Comparison of ENCODE assay signal across 22 cellular contexts in the genomic region with DNA sequence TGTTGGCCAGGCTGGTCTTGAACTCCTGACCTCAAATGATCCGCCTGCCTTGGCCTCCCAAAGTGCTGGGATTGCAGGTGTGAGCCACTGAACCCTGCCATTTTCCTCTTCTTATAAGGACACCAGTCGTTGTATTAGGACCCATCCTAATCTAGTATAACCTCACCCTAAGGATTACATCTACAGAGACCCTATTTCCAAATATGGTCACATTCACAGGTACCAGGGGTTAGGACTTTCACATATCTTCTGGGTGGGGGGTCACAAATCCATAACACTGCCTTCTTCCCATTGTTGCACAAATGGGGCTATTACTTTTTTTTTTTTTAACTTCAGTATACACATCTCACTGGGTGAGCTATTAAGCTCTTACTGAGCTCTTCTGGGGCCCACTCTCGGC.
"Had no signal": no experiment of that assay in that cellular context is flagged by ENCODE, and none has a peak within 500 bp of the region (broad histone marks: within the 10 kb centered on the region; RNA-seq: fewer than 3 reads in every experiment).

No MANE protein-coding gene starts in this region.

- H3K36me3 ChIP-seq: cardiac muscle cell, esophagus muscularis mucosa, gastroesophageal sphincter, heart right ventricle, spleen, transverse colon, uterus had no signal

- H3K27ac Mint-ChIP-seq: activated CD4-positive, alpha-beta memory T cell treated with anti-CD3 and anti-CD28 coated beads, Interleukin-2, amount 10 ng/mL, durations not matched to agents 7 days and 5 days; activated naive CD8-positive, alpha-beta T cell treated with anti-CD3 and anti-CD28 coated beads, Interleukin-2, amount 10 ng/mL, durations not matched to agents 7 days and 5 days; activated T-cell treated with anti-CD3 and anti-CD28 coated beads, Interleukin-2, amount 50 U/mL, for 24 hours; activated T-helper 2 cell treated with anti-CD3 and anti-CD28 coated beads, Interferon-gamma antibody, Interleukin-2, Interleukin-4, amounts not matched to agents 10 μg/mL and 5 μg/mL and 100 μg/mL, durations not matched to agents 14 hours and 24 hours and 36 hours had no signal

- ATAC-seq: gastroesophageal sphincter, heart right ventricle, left ventricle myocardium superior had no signal

- H3K27me3 Mint-ChIP-seq: activated CD4-positive, alpha-beta memory T cell treated with anti-CD3 and anti-CD28 coated beads, Interleukin-2, amount 10 ng/mL, durations not matched to agents 7 days and 5 days; activated naive CD8-positive, alpha-beta T cell treated with anti-CD3 and anti-CD28 coated beads, Interleukin-2, amount 10 ng/mL, durations not matched to agents 7 days and 5 days; activated T-cell treated with anti-CD3 and anti-CD28 coated beads, Interleukin-2, amount 50 U/mL, for 24 hours had no signal

- H3K4me1 ChIP-seq: esophagus muscularis mucosa, gastroesophageal sphincter, transverse colon, uterus had no signal

- H3K27ac ChIP-seq: cardiac muscle cell, esophagus muscularis mucosa, gastroesophageal sphincter, transverse colon, uterus had no signal

- H3K4me3 Mint-ChIP-seq: activated CD4-positive, alpha-beta memory T cell treated with anti-CD3 and anti-CD28 coated beads, Interleukin-2, amount 10 ng/mL, durations not matched to agents 7 days and 5 days; activated naive CD8-positive, alpha-beta T cell treated with anti-CD3 and anti-CD28 coated beads, Interleukin-2, amount 10 ng/mL, durations not matched to agents 7 days and 5 days; activated T-cell treated with anti-CD3 and anti-CD28 coated beads, Interleukin-2, amount 50 U/mL, for 24 hours had no signal

- DNase-seq: activated CD4-positive, alpha-beta memory T cell treated with anti-CD3 and anti-CD28 coated beads, Interleukin-2, amount 10 ng/mL, durations not matched to agents 7 days and 5 days; activated CD4-positive, alpha-beta T cell treated with anti-CD3 and anti-CD28 coated beads for 48 hours; activated naive CD4-positive, alpha-beta T cell treated with Interleukin-2 at 50 U/mL for 16 hours; activated naive CD8-positive, alpha-beta T cell treated with anti-CD3 and anti-CD28 coated beads, Interleukin-2, amount 10 ng/mL, durations not matched to agents 7 days and 5 days; activated T-cell treated with anti-CD3 and anti-CD28 coated beads, Interleukin-2, amount 50 U/mL, for 24 hours; amygdala; dermis blood vessel endothelial cell; effector memory CD4-positive, alpha-beta T cell; heart right ventricle; left ventricle myocardium superior; occipital lobe; retina; spleen; stimulated activated CD4-positive, alpha-beta T cell treated with anti-CD3 and anti-CD28 coated beads, Interleukin-4, amount 100 ng/mL, for 4 hours; stimulated activated naive CD4-positive, alpha-beta T cell treated with Interleukin-2 at 50 U/mL for 16 hours; substantia nigra; transverse colon; uterus had no signal

- H3K9me3 ChIP-seq: esophagus muscularis mucosa, gastroesophageal sphincter, heart right ventricle, transverse colon, uterus had no signal

- H3K27me3 ChIP-seq: cardiac muscle cell, esophagus muscularis mucosa, gastroesophageal sphincter, heart right ventricle, spleen, transverse colon, uterus had no signal

- H3K4me3 ChIP-seq: cardiac muscle cell, esophagus muscularis mucosa, gastroesophageal sphincter, heart right ventricle, spleen, transverse colon, uterus had no signal
